Comparison of ENCODE assay signal across 20 cellular contexts in the genomic region with DNA sequence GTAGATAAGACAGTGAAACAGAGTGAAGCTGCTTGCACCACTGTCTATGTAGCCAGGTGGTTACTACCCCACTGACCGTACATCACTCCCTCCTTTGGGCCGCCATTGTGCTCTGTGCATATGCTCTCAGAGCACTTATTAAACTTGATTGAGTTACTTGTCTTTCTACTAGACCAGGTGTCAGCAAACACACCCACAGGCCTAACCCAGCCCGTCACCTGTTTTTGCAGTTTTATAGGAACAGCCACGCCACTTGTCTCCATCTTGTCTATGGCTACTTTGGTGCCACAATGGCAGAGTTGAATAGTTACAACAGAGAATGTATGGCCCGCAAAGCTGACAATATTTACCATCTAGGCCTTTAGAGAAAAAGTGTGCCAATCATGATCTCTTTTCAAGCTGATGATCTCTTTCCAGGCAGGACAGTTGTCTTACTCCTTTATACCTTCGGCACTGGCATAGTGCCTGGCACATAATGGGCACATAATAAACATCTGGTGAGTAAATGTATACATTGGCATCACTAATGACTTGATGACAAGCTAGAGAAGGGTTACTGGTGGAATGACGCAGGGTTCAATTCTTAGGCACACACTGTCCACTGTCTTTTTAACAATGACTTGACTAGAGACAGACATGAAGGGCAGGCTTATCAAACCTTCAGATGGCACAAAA. TPM values are rescaled to one million over a fixed set of nuclear protein-coding genes. Genes with fewer than 3 reads are reported as not detected.
DNase-seq lines count a peak whose midpoint lies in the region; ATAC-seq, FAIRE-seq and TF ChIP-seq lines count a peak whose summit lies in the region.
"Had no signal": no experiment of that assay in that cellular context is flagged by ENCODE, and none has a peak within 500 bp of the region (broad histone marks: within the 10 kb centered on the region; RNA-seq: fewer than 3 reads in every experiment).

No MANE protein-coding gene starts in this region.

- intact Hi-C loops in Panc1 (cut with micrococcal nuclease; ENCODE audit: unreplicated experiment) = no loop called here

- no peaks in the 10 kb centered on the region for H3K9me3 ChIP-seq in Panc1 (ENCODE audit: control insufficient read depth, insufficient read depth, low read depth, low read length)
- no peaks in the 10 kb centered on the region for H3K9me3 ChIP-seq in skeletal muscle tissue (ENCODE audit: control insufficient read depth in 3 of 3, low read length in 3 of 3)
- H3K9me3 ChIP-seq: Caco-2 had no signal

- no TSS peak for BruUV-seq in Panc1 (replicated peaks; lab: Mats Ljungman, UMichigan)

- ATAC-seq in Panc1 (no peak), left lobe of liver (peak; percentile 7)

- TF ChIP-seq POLR2A in GM12892 (IDR thresholded peaks at IDR 0.05; ENCODE audit: low read depth, low read length) = no peak

- in situ Hi-C loops in Panc1 (cut with HindIII; ENCODE audit: low pct_unique_long_range_greater_than_20kb, low sequenced_read_pairs) = no loop called here

- CTCF ChIA-PET in Panc1 (lab: Charles Lee) = no interaction called here

- H3K27ac ChIP-seq in Panc1 (ENCODE audit: low read length) (0 out of 2 replicates have a peak overlapping the region, but pooled peaks have one; percentile 21), skeletal muscle tissue (ENCODE audit: low read depth, low read length) (peak overlapping the region; percentile 45)

- H3K4me3 ChIP-seq in Panc1 (ENCODE audit: low read depth in 2 of 2, low read length in 2 of 2) (no peak overlapping the region), skeletal muscle tissue (ENCODE audit: low read length in 3 of 3) (no peak overlapping the region)

- DNase-seq in GM12892 (ENCODE audit: insufficient read length) (no peak), Panc1 (ENCODE audit: low read depth, low spot score) (no peak), left lobe of liver (ENCODE audit: low spot score) (no peak), NCI-H345 (lab: John Stamatoyannopoulos, UW) (no peak), cerebellar nuclear complex (lab: John Stamatoyannopoulos, UW) (no peak)
- DNase-seq in activated naive CD4-positive, alpha-beta T cell (lab: John Stamatoyannopoulos, UW) = no peak
- DNase-seq: ACHN; AML-193; Caco-2; CD4-positive, CD25-positive, alpha-beta regulatory T cell; DMS153; EL; MM.1S; NCI-H1092 treated with DMSO at 0.1 percent for 48 hours; NCI-H1694 treated with DMSO at 0.1 percent for 48 hours; NCI-H2107; NCI-H2227 treated with DMSO at 0.1 percent for 48 hours; NK-92 treated with Interleukin-12 subunit alpha and Interleukin-12 subunit beta, amount 100 ng/mL, for 24 hours had no signal

- H3K4me1 ChIP-seq in Panc1 (ENCODE audit: control insufficient read depth, insufficient read depth, low read length) (peaks cover 52% of the 10 kb centered on the region), skeletal muscle tissue (ENCODE audit: control insufficient read depth in 3 of 3, insufficient read depth in 3 of 3, low read length in 3 of 3) (peaks cover 27 to 73% (median 33%) of the 10 kb centered on the region in 3 donors)

- no peak for TF ChIP-seq CTCF in Panc1 (IDR thresholded peaks at IDR 0.05)

- H3K36me3 ChIP-seq in Panc1 (ENCODE audit: control insufficient read depth, insufficient read depth, low read length) (no peaks in the 10 kb centered on the region), skeletal muscle tissue (ENCODE audit: control insufficient read depth in 3 of 3, insufficient read depth in 3 of 3, low read length in 3 of 3) (no peaks in the 10 kb centered on the region)

- POLR2A ChIA-PET in Panc1 (lab: Charles Lee) = interaction anchor here (0.6 kb wide), 1 partner anchor 60 kb away, joined by 7 read pairs; no protein-coding TSS in a partner anchor

- no peaks in the 10 kb centered on the region for H3K27me3 ChIP-seq in Panc1 (ENCODE audit: control insufficient read depth, insufficient read depth, low read length)
- H3K27me3 ChIP-seq in skeletal muscle tissue (ENCODE audit: control insufficient read depth in 3 of 3, insufficient read depth in 3 of 3, low read length in 3 of 3) = no peaks in the 10 kb centered on the region

- H3K9ac ChIP-seq in skeletal muscle tissue (ENCODE audit: low read depth in 1 of 3, low read length in 3 of 3) = no peak overlapping the region

- FAIRE-seq in GM12892 (lab: Jason Lieb, UNC) = peak; percentile 5
- FAIRE-seq: GM19239 had no signal

RNA-seq across cellular contexts. Expression of a gene that starts 36.7 kb away (rescaled TPM):
- 2.2 TPM for polyA plus RNA-seq in GM12892 (2012; ENCODE audit: missing spikeins)
- 29.4 TPM for total RNA-seq in Panc1 (2021; ENCODE audit: unreplicated experiment)
- 18.4 TPM for polyA plus RNA-seq in Panc1 (2012; ENCODE audit: insufficient read length)
- 57.9 TPM for total RNA-seq in left lobe of liver
- 66.8 TPM for total RNA-seq in skeletal muscle tissue
